ENCODE assay signal across 8 cellular contexts in genomic region chr6:27132532-27133280, GRCh38.
DNase-seq lines count a peak whose midpoint lies in the region; ATAC-seq and FAIRE-seq lines count a peak whose summit lies in the region.

No MANE protein-coding gene starts in this region.

- ATAC-seq in GM19035 (IDR thresholded peaks at IDR 0.05; ENCODE audit: unreplicated experiment) (peak; percentile 72), HG03354 (IDR thresholded peaks at IDR 0.05; ENCODE audit: poor library complexity, severe bottlenecking, unreplicated experiment) (peak; percentile 78)

- DNase-seq in AG20443 (ENCODE audit: low spot score): peak; percentile 96
- peak; percentile 97 to 99 for DNase-seq in NCI-H446 (lab: John Stamatoyannopoulos, UW)
- peak; percentile 84 for DNase-seq in activated CD4-positive, CD25-positive, alpha-beta regulatory T cell treated with anti-CD3 and anti-CD28 coated beads, Interleukin-2, amount 50 U/mL, for 72 hours
- peak; percentile 98 for DNase-seq in kidney tubule cell (ENCODE audit: low spot score)
- DNase-seq in stimulated activated CD4-positive, alpha-beta T cell treated with anti-CD3 and anti-CD28 coated beads, Interleukin-1b, Interleukin-23, amount 100 ng/mL, for 24 hours (ENCODE audit: low read depth in 4 of 4, low spot score in 1 of 4): peak in 3 of 4 experiments; percentile 71 to 77 (median 76)

- peak; percentile 45 for FAIRE-seq in colon (lab: Jason Lieb, UNC)

Comparison
In these comparisons a context has a peak if more than half of its experiments do, and no peak if none do; other contexts are left out.
1. Peak in every context shown above with its lines: DNase-seq and ATAC-seq.